18 cellular contexts compared by ENCODE assay signal in the genomic region with DNA sequence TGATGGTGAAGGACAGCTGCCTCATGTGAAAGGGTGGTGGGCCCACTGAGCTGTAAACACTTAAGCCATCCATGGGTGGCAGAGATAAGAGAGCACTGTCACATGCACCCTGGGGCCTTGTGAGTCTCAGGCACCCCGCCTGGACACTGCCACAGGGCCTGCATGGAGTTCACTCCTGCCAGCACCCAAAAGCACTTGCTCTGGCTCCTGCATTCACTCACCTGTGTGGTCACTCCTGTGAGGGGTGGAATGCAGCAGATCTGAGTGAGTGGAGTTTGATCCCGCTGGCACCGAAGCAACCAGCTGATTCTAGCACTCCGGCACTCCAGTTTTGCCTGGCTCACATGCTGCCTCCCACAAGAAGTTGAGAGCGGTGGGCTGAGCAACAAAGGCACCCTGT.
A peak's percentile ranks its signal among the peaks of the same experiment; 100 is the strongest.
DNase-seq lines count a peak whose midpoint lies in the region; ATAC-seq, FAIRE-seq and TF ChIP-seq lines count a peak whose summit lies in the region.
"Had no signal": no experiment of that assay in that cellular context is flagged by ENCODE, and none has a peak within 500 bp of the region (broad histone marks: within the 10 kb centered on the region; RNA-seq: fewer than 3 reads in every experiment).

No MANE protein-coding gene starts in this region.

- H3K4me1 ChIP-seq in pancreas = no peaks in the 10 kb centered on the region

- no peak for FAIRE-seq in pancreas (lab: Jason Lieb, UNC)
- FAIRE-seq: GM12892 had no signal

- no peak overlapping the region for H3K4me3 ChIP-seq in pancreas
- H3K4me3 ChIP-seq: PC-9 had no signal

- no peak overlapping the region for H3K27ac ChIP-seq in pancreas
- H3K27ac ChIP-seq: PC-9 had no signal

- H3K36me3 ChIP-seq in pancreas = no peaks in the 10 kb centered on the region

- H3K27me3 ChIP-seq in pancreas = no peaks in the 10 kb centered on the region

- 59% methylated on average over 5 of the region's 5 CpGs for WGBS in pancreas, 2 donors

- H3K9me3 ChIP-seq in pancreas = no peaks in the 10 kb centered on the region
- H3K9me3 ChIP-seq: SK-N-SH had no signal

- intact Hi-C loops in pancreas (cut with DNase I) = no loop called here

- peak; percentile 26 for DNase-seq in COLO668 (lab: John Stamatoyannopoulos, UW; ENCODE audit: unreplicated experiment)
- DNase-seq in NCI-H128 (lab: John Stamatoyannopoulos, UW; ENCODE audit: unreplicated experiment) = peak; percentile 35
- DNase-seq in SHP77 treated with DMSO at 0.1 percent for 48 hours (lab: John Stamatoyannopoulos, UW) = peak; percentile 55
- peak in 3 of 6 donors; percentile 14 to 43 (median 19) for DNase-seq in pancreas
- DNase-seq in AG08395 (ENCODE audit: low spot score) = no peak
- no peak for DNase-seq in cortex of kidney (lab: John Stamatoyannopoulos, UW)
- DNase-seq: C1 segment of cervical spinal cord, DND-41, GDM1, HCEC 1CT, Karpas-422, MM.1S, NCI-H2171, PC-9, SK-N-SH, T-helper 1 cell had no signal

- TF ChIP-seq CTCF in pancreas (IDR thresholded peaks at IDR 0.05) = no peak

- peak; percentile 25 to 47 (median 46) for ATAC-seq in pancreas
- no peak for ATAC-seq in GM21737 (IDR thresholded peaks at IDR 0.05; ENCODE audit: unreplicated experiment)

Comparison
In these comparisons a context has a peak if more than half of its experiments do, and no peak if none do; other contexts are left out.
1. DNase-seq: peak in COLO668 (single experiment), NCI-H128 (single experiment) and SHP77 treated with DMSO at 0.1 percent for 48 hours (single experiment); none in AG08395 (single experiment) and cortex of kidney (single experiment).